In the genomic region with DNA sequence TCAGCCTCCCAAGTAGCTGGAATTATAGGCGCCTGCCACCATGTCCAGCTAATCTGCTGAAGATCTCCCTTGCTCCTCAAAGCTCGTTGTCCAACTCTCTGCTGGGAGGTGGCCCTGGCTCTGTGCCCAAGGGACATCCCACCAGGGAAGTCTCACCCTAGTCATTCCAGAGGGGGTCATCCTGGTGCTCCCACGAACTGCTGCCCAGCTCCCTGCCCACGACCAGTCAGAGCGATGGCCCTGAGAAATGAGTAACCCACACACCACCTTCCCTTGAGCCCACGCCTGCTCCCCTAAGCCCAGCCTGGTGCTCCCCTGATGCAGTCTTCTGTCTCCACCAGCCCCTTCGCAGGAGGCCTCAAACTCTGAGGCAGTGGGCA, we compare ENCODE assay signal across 13 cellular contexts. TPM values are rescaled to one million over a fixed set of nuclear protein-coding genes. Genes with fewer than 3 reads are reported as not detected.
DNase-seq lines count a peak whose midpoint lies in the region; ATAC-seq and TF ChIP-seq lines count a peak whose summit lies in the region.
"Had no signal": no experiment of that assay in that cellular context is flagged by ENCODE, and none has a peak within 500 bp of the region (broad histone marks: within the 10 kb centered on the region; RNA-seq: fewer than 3 reads in every experiment).

No MANE protein-coding gene starts in this region.

- H3K4me2 ChIP-seq in BLaER1 (peak overlapping the region; percentile 0; the same call in 1 of the 2 replicates), neural progenitor cell (no peak overlapping the region)

- H3K4me1 ChIP-seq in BLaER1 (peaks cover 59% of the 10 kb centered on the region), endodermal cell (ENCODE audit: control insufficient read depth, insufficient read depth, low read length) (peaks cover 19% of the 10 kb centered on the region), neural progenitor cell (peaks cover 31% of the 10 kb centered on the region)

- H3K27me3 Mint-ChIP-seq in endodermal cell (ENCODE audit: insufficient read depth) (no peaks in the 10 kb centered on the region), neural progenitor cell (ENCODE audit: insufficient read depth, low read depth) (peaks cover 10% of the 10 kb centered on the region)

- peak; percentile 3 for DNase-seq in HuH-7.5 (ENCODE audit: low spot score)
- no peak for DNase-seq in endodermal cell
- DNase-seq in neural progenitor cell (ENCODE audit: low spot score) = no peak
- no peak for DNase-seq in mesenteric fat pad (ENCODE audit: low spot score)
- DNase-seq in SW 1271 (lab: John Stamatoyannopoulos, UW) = no peak
- DNase-seq: NCI-H1105 treated with DMSO at 0.1 percent for 48 hours, NCI-H187 treated with DMSO at 0.1 percent for 48 hours, SIG-M5 had no signal

- H3K36me3 ChIP-seq in BLaER1 = 0 out of 2 replicates have a peak, but pooled peaks cover 16% of the 10 kb centered on the region
- no peaks in the 10 kb centered on the region for H3K36me3 ChIP-seq in endodermal cell (ENCODE audit: control insufficient read depth, insufficient read depth, low read length)
- H3K36me3 ChIP-seq in neural progenitor cell = no peaks in the 10 kb centered on the region

- H3K9me3 ChIP-seq in BLaER1 (no peaks in the 10 kb centered on the region), endodermal cell (ENCODE audit: control insufficient read depth, low read length) (no peaks in the 10 kb centered on the region), neural progenitor cell (ENCODE audit: low read depth) (no peaks in the 10 kb centered on the region)
- H3K9me3 ChIP-seq: BLaER1 treated with 17β-estradiol and CSF1 and Interleukin-3, amounts not matched to agents 10 nM and 100 nM had no signal

- peak overlapping the region; percentile 74 for H3K27ac Mint-ChIP-seq in endodermal cell
- peak overlapping the region; percentile 79 for H3K27ac Mint-ChIP-seq in neural progenitor cell

- 93 to 98% methylated on average over 7 of the region's 7 CpGs for WGBS in endodermal cell (ENCODE audit: insufficient coverage in 1 of 2, insufficient read length in 1 of 2), 2 experiments

- H3K36me3 Mint-ChIP-seq in endodermal cell (ENCODE audit: low read depth) (peaks cover 4% of the 10 kb centered on the region), neural progenitor cell (peaks cover 30% of the 10 kb centered on the region)

- H2AFZ ChIP-seq in neural progenitor cell (replicated peaks) = no peak overlapping the region

- no peaks in the 10 kb centered on the region for H3K27me3 ChIP-seq in BLaER1
- no peaks in the 10 kb centered on the region for H3K27me3 ChIP-seq in endodermal cell (ENCODE audit: control insufficient read depth, insufficient read depth, low read length, poor library complexity, severe bottlenecking)
- no peaks in the 10 kb centered on the region for H3K27me3 ChIP-seq in neural progenitor cell
- H3K27me3 ChIP-seq: BLaER1 treated with 17β-estradiol and CSF1 and Interleukin-3, amounts not matched to agents 10 nM and 100 nM had no signal

- no peaks in the 10 kb centered on the region for H3F3A ChIP-seq in neural progenitor cell (ENCODE audit: low read depth)

- ATAC-seq in HG02938 (IDR thresholded peaks at IDR 0.05; ENCODE audit: unreplicated experiment) = no peak
- no peak for ATAC-seq in GM18858 (IDR thresholded peaks at IDR 0.05; ENCODE audit: unreplicated experiment)

- H3K27ac ChIP-seq in BLaER1 (0 out of 2 replicates have a peak overlapping the region, but pooled peaks have one; percentile 9), endodermal cell (ENCODE audit: low read depth, low read length) (no peak overlapping the region), neural progenitor cell (no peak overlapping the region)
- H3K27ac ChIP-seq: BLaER1 treated with 17β-estradiol and CSF1 and Interleukin-3, amounts not matched to agents 10 nM and 100 nM; HL-60 had no signal

- no peak overlapping the region for H3K4me3 ChIP-seq in BLaER1
- no peak overlapping the region for H3K4me3 ChIP-seq in endodermal cell (ENCODE audit: low read length)
- H3K4me3 ChIP-seq in neural progenitor cell = no peak overlapping the region
- H3K4me3 ChIP-seq: BLaER1 treated with 17β-estradiol and CSF1 and Interleukin-3, amounts not matched to agents 10 nM and 100 nM had no signal

- H4K20me1 ChIP-seq in BLaER1 = peaks cover 66% of the 10 kb centered on the region
- peaks cover 92% of the 10 kb centered on the region for H4K20me1 ChIP-seq in neural progenitor cell (ENCODE audit: low read depth)

- H3K79me2 ChIP-seq in neural progenitor cell (ENCODE audit: low read depth) = peaks cover 99% of the 10 kb centered on the region

- H3K4me3 Mint-ChIP-seq in endodermal cell (no peak overlapping the region), neural progenitor cell (peak overlapping the region; percentile 33)

- H3K4me1 Mint-ChIP-seq in endodermal cell (peaks cover 31% of the 10 kb centered on the region), neural progenitor cell (peaks cover 79% of the 10 kb centered on the region)

- H3K9me3 Mint-ChIP-seq in endodermal cell (no peaks in the 10 kb centered on the region), neural progenitor cell (peaks cover 3% of the 10 kb centered on the region)

- TF ChIP-seq CTCF in endodermal cell (conservative IDR thresholded peaks at IDR 0.05) (no peak), neural progenitor cell (IDR thresholded peaks at IDR 0.05) (no peak)

- no peak overlapping the region for H3K9ac ChIP-seq in BLaER1
- H3K9ac ChIP-seq in endodermal cell (ENCODE audit: extremely low read depth, low read length, poor library complexity, severe bottlenecking) = no peak overlapping the region
- no peak overlapping the region for H3K9ac ChIP-seq in neural progenitor cell
- H3K9ac ChIP-seq: BLaER1 treated with 17β-estradiol and CSF1 and Interleukin-3, amounts not matched to agents 10 nM and 100 nM had no signal

RNA-seq across cellular contexts. Expression of a gene that starts 5.2 kb away (rescaled TPM):
- total RNA-seq in endodermal cell (10 to 100 TPM; 13.3 TPM), neural progenitor cell (ENCODE audit: low replicate concordance) (12.1 and 25.3 TPM in 2 replicates), mesenteric fat pad (30.0 TPM)
- polyA plus RNA-seq in endodermal cell (2013, experiment 1 of 2) = 20.3 TPM
- 19.7 TPM for polyA plus RNA-seq in endodermal cell (2013, experiment 2 of 2)
